ENCODE assay signal across 10 cellular contexts in the genomic region with DNA sequence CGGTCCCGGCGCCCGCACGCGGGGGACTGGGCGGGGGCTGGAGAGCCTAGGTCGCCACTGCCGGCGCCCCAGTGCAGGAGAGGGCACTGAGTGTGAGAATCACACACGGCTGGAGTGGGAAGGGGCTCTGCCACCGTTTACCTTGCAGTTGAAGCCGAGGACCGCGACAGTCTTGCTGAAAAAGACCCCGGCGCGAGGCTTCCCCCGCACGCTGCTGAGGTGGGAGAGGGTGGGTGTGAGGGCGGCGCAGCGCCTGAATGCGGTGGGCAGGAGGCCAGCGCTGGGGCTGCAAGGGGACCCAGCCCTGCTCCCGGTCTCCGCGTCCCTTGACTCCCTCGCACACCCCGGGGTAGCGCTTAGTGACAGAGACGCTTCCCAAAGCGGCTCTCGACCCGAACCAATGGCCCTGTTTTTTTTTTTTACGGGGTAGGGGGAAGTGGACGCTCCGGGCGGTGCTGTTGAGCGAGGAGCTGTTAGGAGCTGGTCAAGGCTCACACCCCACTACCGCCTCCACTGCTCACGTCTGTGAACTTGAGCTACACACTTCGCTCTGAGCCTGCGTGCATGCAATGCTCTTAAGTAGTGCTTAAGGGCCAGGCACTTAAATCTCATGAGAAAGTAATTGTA. TPM values are rescaled to one million over a fixed set of nuclear protein-coding genes. Genes with fewer than 3 reads are reported as not detected.
DNase-seq lines count a peak whose midpoint lies in the region; ATAC-seq, FAIRE-seq and TF ChIP-seq lines count a peak whose summit lies in the region.
"Had no signal": no experiment of that assay in that cellular context is flagged by ENCODE, and none has a peak within 500 bp of the region (broad histone marks: within the 10 kb centered on the region; RNA-seq: fewer than 3 reads in every experiment).

No MANE protein-coding gene starts in this region.

- H3K27ac Mint-ChIP-seq in CD8-positive, alpha-beta T cell = no peak overlapping the region

- peak overlapping the region; percentile 72; the same call in 1 of the 2 replicates for H2BK15ac ChIP-seq in H1 (ENCODE audit: low read length)

- H3K4me3 Mint-ChIP-seq in CD8-positive, alpha-beta T cell = peak overlapping the region; percentile 53

- H3K36me3 ChIP-seq in CD8-positive, alpha-beta T cell (ENCODE audit: insufficient read depth, low read length) = no peaks in the 10 kb centered on the region
- H3K36me3 ChIP-seq in HUES6 (ENCODE audit: control insufficient read depth, insufficient read depth, low read length) (no peaks in the 10 kb centered on the region), H1 (ENCODE audit: control insufficient read depth in 2 of 4, insufficient read depth in 4 of 4, low read length in 3 of 4) (no peaks in the 10 kb centered on the region), mucosa of descending colon (ENCODE audit: low read depth) (no peaks in the 10 kb centered on the region)

- H4K8ac ChIP-seq in H1 (ENCODE audit: extremely low read depth, insufficient read depth, low read length) = peak overlapping the region; percentile 35

- H3K23ac ChIP-seq in H1 (ENCODE audit: insufficient read length) = no peak overlapping the region

- POLR2A ChIA-PET in CD8-positive, alpha-beta T cell (lab: Charles Lee) = no interaction called here
- POLR2A ChIA-PET in H1 (lab: Charles Lee; ENCODE audit: partially characterized antibody) = interaction anchor here (0.7 to 2.5 kb wide), 2 partner anchors 9 to 26 kb away, joined by 3 to 17 read pairs; no protein-coding TSS in a partner anchor

- 6% methylated on average over 39 of the region's 44 CpGs; no CpG with 5 or more reads in 1 of the 2 experiments for WGBS in H1 (ENCODE audit: extremely low coverage in 1 of 2, insufficient coverage in 1 of 2, insufficient read length in 1 of 2, insufficient replicate concordance in 2 of 2, low coverage in 1 of 2, low lambda C conversion rate in 2 of 2, missing lambda C conversion rate in 1 of 2), 2 experiments

- no peaks in the 10 kb centered on the region for H3K79me2 ChIP-seq in H1 (ENCODE audit: control insufficient read depth in 1 of 2, insufficient read depth in 2 of 2, low read length in 2 of 2)

- H3K4me1 Mint-ChIP-seq in CD8-positive, alpha-beta T cell (ENCODE audit: low read depth) = peaks cover 13% of the 10 kb centered on the region

- no peaks in the 10 kb centered on the region for H3K9me3 ChIP-seq in CD8-positive, alpha-beta T cell (ENCODE audit: low read length)
- H3K9me3 ChIP-seq in HUES6 (ENCODE audit: control insufficient read depth, insufficient read depth, low read depth, low read length) = no peaks in the 10 kb centered on the region
- no peaks in the 10 kb centered on the region for H3K9me3 ChIP-seq in H1 (ENCODE audit: insufficient read depth in 2 of 2, low read depth in 1 of 2, low read length in 1 of 2)
- no peaks in the 10 kb centered on the region for H3K9me3 ChIP-seq in mucosa of descending colon

- TF ChIP-seq POLR2A in H1 (IDR thresholded peaks at IDR 0.05; ENCODE audit: control extremely low read depth in 1 of 2, low read depth in 2 of 2, low read length in 2 of 2) = no peak

- intact Hi-C loops in CD8-positive, alpha-beta T cell (cut with DNase I, micrococcal nuclease) = no loop called here
- intact Hi-C loops in mucosa of descending colon (cut with DNase I, micrococcal nuclease) = no loop called here

- H2BK20ac ChIP-seq in H1 (ENCODE audit: low read length) = no peak overlapping the region

- H3K4me2 ChIP-seq in H1 (ENCODE audit: insufficient read depth in 1 of 2, low read depth in 2 of 2, low read length in 2 of 2) = peak overlapping the region; percentile 73 to 80

- peaks cover 10% of the 10 kb centered on the region for H3K4me1 ChIP-seq in CD8-positive, alpha-beta T cell (ENCODE audit: insufficient read depth, low read length)
- H3K4me1 ChIP-seq in HUES6 (ENCODE audit: control insufficient read depth, insufficient read depth, low read length) (no peaks in the 10 kb centered on the region), H1 (replicated peaks in 1 of 4; ENCODE audit: control insufficient read depth in 3 of 4, insufficient read depth in 4 of 4, low read length in 3 of 4) (peaks cover 0 to 2% (median 0%) of the 10 kb centered on the region in 4 experiments; a peak in 2 of 7 replicates), mucosa of descending colon (ENCODE audit: low read depth) (peaks cover 14% of the 10 kb centered on the region)

- H4K91ac ChIP-seq in H1 (replicated peaks; ENCODE audit: insufficient read length, low read length) = no peak overlapping the region

- H3K18ac ChIP-seq in H1 (ENCODE audit: extremely low read depth, low read length) = peak overlapping the region; percentile 71

- no peaks in the 10 kb centered on the region for H3K79me1 ChIP-seq in H1 (ENCODE audit: low read depth, low read length)

- no peaks in the 10 kb centered on the region for H4K20me1 ChIP-seq in H1 (replicated peaks in 1 of 2; ENCODE audit: control insufficient read depth in 1 of 2, insufficient read depth in 2 of 2, low read length in 2 of 2)

- H3K14ac ChIP-seq in H1 (ENCODE audit: insufficient read length) = no peak overlapping the region

- peak overlapping the region; percentile 24; the same call in 1 of the 2 replicates for H2BK5ac ChIP-seq in H1 (ENCODE audit: low read depth, low read length)

- peaks cover 54% of the 10 kb centered on the region for H3K27me3 Mint-ChIP-seq in CD8-positive, alpha-beta T cell (ENCODE audit: low read depth)

- 0 out of 2 replicates have a peak overlapping the region, but pooled peaks have one; percentile 75 for H2BK12ac ChIP-seq in H1 (ENCODE audit: low read depth, low read length)

- FAIRE-seq in H1 (lab: Jason Lieb, UNC) = no peak

- H3K56ac ChIP-seq in H1 (replicated peaks; ENCODE audit: insufficient read length, low read depth, low read length) = no peak overlapping the region

- DNase-seq in CD8-positive, alpha-beta T cell = no peak
- no peak for DNase-seq in H1 (ENCODE audit: low read depth in 1 of 2, low spot score in 2 of 2)
- no peak for DNase-seq in mucosa of descending colon
- DNase-seq in GM19238 (ENCODE audit: insufficient read length, low spot score) = no peak
- no peak for DNase-seq in DMS153 (lab: John Stamatoyannopoulos, UW)
- DNase-seq: GDM1 had no signal

- no peak overlapping the region for H3K4me3 ChIP-seq in CD8-positive, alpha-beta T cell (ENCODE audit: low read depth, low read length)
- H3K4me3 ChIP-seq in HUES6 (ENCODE audit: low read depth, low read length) (peak overlapping the region; percentile 56), H1 (ENCODE audit: extremely low read depth in 1 of 4, insufficient read depth in 2 of 4, low read depth in 3 of 4, low read length in 4 of 4) (peak overlapping the region; percentile 26 to 57 (median 42)), mucosa of descending colon (no peak overlapping the region)

- H2AK5ac ChIP-seq in H1 (ENCODE audit: low read depth, low read length) = no peak overlapping the region

- H4K5ac ChIP-seq in H1 (ENCODE audit: insufficient read length, low read depth, low read length) = no peak overlapping the region

- no peaks in the 10 kb centered on the region for H3K9me3 Mint-ChIP-seq in CD8-positive, alpha-beta T cell

- no peak overlapping the region for H3K4ac ChIP-seq in H1 (replicated peaks; ENCODE audit: insufficient read length, low read depth, low read length)

- H3K27me3 ChIP-seq in CD8-positive, alpha-beta T cell (ENCODE audit: insufficient read depth, low read length) = peaks cover 6% of the 10 kb centered on the region
- peaks cover 78% of the 10 kb centered on the region for H3K27me3 ChIP-seq in HUES6 (ENCODE audit: control insufficient read depth, insufficient read depth, low read length)
- peaks cover 14 to 35% (median 25%) of the 10 kb centered on the region in 4 experiments for H3K27me3 ChIP-seq in H1 (replicated peaks in 1 of 4; ENCODE audit: control insufficient read depth in 3 of 4, extremely low read depth in 1 of 4, insufficient read depth in 3 of 4, low read length in 3 of 4)

- no peak for TF ChIP-seq CTCF in CD8-positive, alpha-beta T cell (IDR thresholded peaks at IDR 0.05)
- TF ChIP-seq CTCF in H1 (IDR thresholded peaks at IDR 0.05; ENCODE audit: control extremely low read depth in 1 of 3, insufficient read depth in 1 of 3, low read depth in 1 of 3, low read length in 3 of 3) (no peak), mucosa of descending colon (IDR thresholded peaks at IDR 0.05) (no peak)

- H2BK120ac ChIP-seq in H1 (replicated peaks; ENCODE audit: low read depth, low read length) = peak overlapping the region; percentile 92

- CTCF ChIA-PET in CD8-positive, alpha-beta T cell (lab: Charles Lee) = no interaction called here
- CTCF ChIA-PET in H1 (lab: Charles Lee; ENCODE audit: partially characterized antibody) = interaction anchor here (0.6 to 2.3 kb wide), 5 partner anchors 9 to 1705 kb away, joined by 3 to 11 read pairs (median 6); no protein-coding TSS in a partner anchor

- TF ChIP-seq EP300 in H1 (IDR thresholded peaks at IDR 0.05; ENCODE audit: borderline replicate concordance in 1 of 2, low read depth in 2 of 2, low read length in 2 of 2) = no peak

- peaks cover 10% of the 10 kb centered on the region for H3K23me2 ChIP-seq in H1 (ENCODE audit: low read depth, low read length)

- H3K27ac ChIP-seq in CD8-positive, alpha-beta T cell (ENCODE audit: low read depth, low read length) = no peak overlapping the region
- no peak overlapping the region for H3K27ac ChIP-seq in HUES6 (ENCODE audit: low read depth, low read length)
- H3K27ac ChIP-seq in H1 (ENCODE audit: low read depth, low read length) = no peak overlapping the region

- ATAC-seq in CD8-positive, alpha-beta T cell = no peak
- ATAC-seq in mucosa of descending colon = peak; percentile 45
- no peak for ATAC-seq in HG02759 (IDR thresholded peaks at IDR 0.05; ENCODE audit: unreplicated experiment)
- ATAC-seq in GM19351 (IDR thresholded peaks at IDR 0.05; ENCODE audit: unreplicated experiment) = no peak

- H3K9ac ChIP-seq in HUES6 (ENCODE audit: low read length) (no peak overlapping the region), H1 (replicated peaks in 1 of 4; ENCODE audit: extremely low read depth in 1 of 4, low read depth in 3 of 4, low read length in 3 of 4) (no peak overlapping the region; a peak in 1 of 7 replicates)

- no peaks in the 10 kb centered on the region for H3K36me3 Mint-ChIP-seq in CD8-positive, alpha-beta T cell

- no peak for TF ChIP-seq RAD21 in H1 (IDR thresholded peaks at IDR 0.05 in 1 of 2, conservative IDR thresholded peaks at IDR 0.05 in 1 of 2; ENCODE audit: low read depth in 2 of 2, low read length in 2 of 2)

- peak overlapping the region; percentile 1; the same call in 1 of the 2 replicates for H2AFZ ChIP-seq in H1 (ENCODE audit: low read length)

RNA-seq across cellular contexts. Expression of gene NOTO, which starts 0.8 kb away (rescaled TPM):
- total RNA-seq in CD8-positive, alpha-beta T cell = not detected
- 0.44 and 0.54 TPM in 2 replicates for total RNA-seq in H1 (2021; fragmentation: NEBNext Ultra II Directional; extraction: Animal tissue kit (Norgen Biotek cat#: 25700))
- 0.33 and 0.46 TPM in 2 replicates for polyA plus RNA-seq in H1 (2011; rRNA removed)
- polyA plus RNA-seq in H1 (2011; cell fraction: cytosol; rRNA removed) = 0.30 TPM
- polyA plus RNA-seq in H1 (2011; cell fraction: nucleus; rRNA removed) = 0.78 TPM
- 0.23 to 0.35 TPM (median 0.31 TPM) in 4 replicates for polyA plus RNA-seq in H1 (2012, experiment 1 of 2)
- 0.30 TPM for polyA plus RNA-seq in H1 (2012, experiment 2 of 2)
- 0.12 TPM for polyA plus RNA-seq in H1 (2013, experiment 1 of 2)
- polyA plus RNA-seq in H1 (2013, experiment 2 of 2) = 0.18 TPM
- polyA minus RNA-seq in H1 (2011; rRNA and poly(A)+ RNA removed) = 0.13 and 0.44 TPM in 2 replicates
- polyA minus RNA-seq in H1 (2011; cell fraction: cytosol; rRNA and poly(A)+ RNA removed) = 0.51 TPM
- polyA minus RNA-seq in H1 (2011; cell fraction: nucleus; rRNA and poly(A)+ RNA removed) = 0.80 TPM
- total RNA-seq in mucosa of descending colon = not detected
- total RNA-seq: SK-MEL-5 had no signal

RNA-seq across cellular contexts. Expression of gene SMYD5, which starts 10.9 kb away (rescaled TPM):
- total RNA-seq in CD8-positive, alpha-beta T cell = 10 to 100 TPM; 59.1 to 71.9 TPM
- 56.7 and 61.5 TPM in 2 replicates for total RNA-seq in H1 (2021; fragmentation: NEBNext Ultra II Directional; extraction: Animal tissue kit (Norgen Biotek cat#: 25700))
- polyA plus RNA-seq in H1 (2011; rRNA removed) = 35.2 and 43.3 TPM in 2 replicates
- 47.0 TPM for polyA plus RNA-seq in H1 (2011; cell fraction: cytosol; rRNA removed)
- polyA plus RNA-seq in H1 (2011; cell fraction: nucleus; rRNA removed) = 64.5 TPM
- polyA plus RNA-seq in H1 (2012, experiment 1 of 2) = 47.7 to 56.0 TPM (median 51.5 TPM) in 4 replicates
- polyA plus RNA-seq in H1 (2012, experiment 2 of 2) = 58.6 TPM
- 35.9 TPM for polyA plus RNA-seq in H1 (2013, experiment 1 of 2)
- 33.4 TPM for polyA plus RNA-seq in H1 (2013, experiment 2 of 2)
- polyA minus RNA-seq in H1 (2011; rRNA and poly(A)+ RNA removed) = 59.6 and 76.4 TPM in 2 replicates
- 26.2 TPM for polyA minus RNA-seq in H1 (2011; cell fraction: cytosol; rRNA and poly(A)+ RNA removed)
- polyA minus RNA-seq in H1 (2011; cell fraction: nucleus; rRNA and poly(A)+ RNA removed) = 30.7 TPM
- 10 to 100 TPM; 10.5 to 20.0 (median 16.0) TPM for total RNA-seq in mucosa of descending colon

RNA-seq across cellular contexts. Expression of gene PRADC1, which starts 29.9 kb away (rescaled TPM):
- total RNA-seq in CD8-positive, alpha-beta T cell = 1 to 10 TPM; 2.4 to 3.4 TPM
- 7.5 and 8.9 TPM in 2 replicates for total RNA-seq in H1 (2021; fragmentation: NEBNext Ultra II Directional; extraction: Animal tissue kit (Norgen Biotek cat#: 25700))
- 13.1 and 13.3 TPM in 2 replicates for polyA plus RNA-seq in H1 (2011; rRNA removed)
- 9.1 TPM for polyA plus RNA-seq in H1 (2011; cell fraction: cytosol; rRNA removed)
- polyA plus RNA-seq in H1 (2011; cell fraction: nucleus; rRNA removed) = 10.3 TPM
- 6.0 to 10.3 TPM (median 8.5 TPM) in 4 replicates for polyA plus RNA-seq in H1 (2012, experiment 1 of 2)
- polyA plus RNA-seq in H1 (2012, experiment 2 of 2) = 11.7 TPM
- 9.0 TPM for polyA plus RNA-seq in H1 (2013, experiment 1 of 2)
- polyA plus RNA-seq in H1 (2013, experiment 2 of 2) = 11.5 TPM
- polyA minus RNA-seq in H1 (2011; rRNA and poly(A)+ RNA removed) = 5.9 TPM in 2 replicates
- 4.0 TPM for polyA minus RNA-seq in H1 (2011; cell fraction: cytosol; rRNA and poly(A)+ RNA removed)
- 3.7 TPM for polyA minus RNA-seq in H1 (2011; cell fraction: nucleus; rRNA and poly(A)+ RNA removed)
- 10 to 100 TPM; 30.4 to 37.4 (median 34.6) TPM for total RNA-seq in mucosa of descending colon

RNA-seq across cellular contexts. Expression of gene CCT7, which starts 30.9 kb away (rescaled TPM):
- 10 to 100 TPM; 93.1 to 96.3 TPM for total RNA-seq in CD8-positive, alpha-beta T cell
- 474 and 486 TPM in 2 replicates for total RNA-seq in H1 (2021; fragmentation: NEBNext Ultra II Directional; extraction: Animal tissue kit (Norgen Biotek cat#: 25700))
- polyA plus RNA-seq in H1 (2011; rRNA removed) = 440 and 465 TPM in 2 replicates
- polyA plus RNA-seq in H1 (2011; cell fraction: cytosol; rRNA removed) = 483 TPM
- 363 TPM for polyA plus RNA-seq in H1 (2011; cell fraction: nucleus; rRNA removed)
- polyA plus RNA-seq in H1 (2012, experiment 1 of 2) = 514 to 726 TPM (median 597 TPM) in 4 replicates
- polyA plus RNA-seq in H1 (2012, experiment 2 of 2) = 623 TPM
- polyA plus RNA-seq in H1 (2013, experiment 1 of 2) = 488 TPM
- 468 TPM for polyA plus RNA-seq in H1 (2013, experiment 2 of 2)
- polyA minus RNA-seq in H1 (2011; rRNA and poly(A)+ RNA removed) = 487 and 491 TPM in 2 replicates
- polyA minus RNA-seq in H1 (2011; cell fraction: cytosol; rRNA and poly(A)+ RNA removed) = 206 TPM
- 137 TPM for polyA minus RNA-seq in H1 (2011; cell fraction: nucleus; rRNA and poly(A)+ RNA removed)
- total RNA-seq in mucosa of descending colon = 100 to 1,000 TPM; 132 to 207 (median 144) TPM

Comparison
In these comparisons a context has a peak if more than half of its experiments do, and no peak if none do; other contexts are left out.
1. H3K4me3 ChIP-seq: peak in HUES6 (single experiment) and H1 (4 of 4); none in CD8-positive, alpha-beta T cell (single experiment) and mucosa of descending colon (single experiment).